ENCODE assay signal across 8 cellular contexts in genomic region chr9:36471359-36471758, GRCh38.
DNase-seq lines count a peak whose midpoint lies in the region; ATAC-seq and TF ChIP-seq lines count a peak whose summit lies in the region.

No MANE protein-coding gene starts in this region.

- H2AFZ ChIP-seq in OCI-LY1 (ENCODE audit: low read length) (no peak overlapping the region), osteoblast (ENCODE audit: low read length) (peak overlapping the region; percentile 82)

- H3K27me3 ChIP-seq in OCI-LY1 (ENCODE audit: insufficient read depth, low read length): no peaks in the 10 kb centered on the region
- H3K27me3 ChIP-seq in effector memory CD4-positive, alpha-beta T cell (replicated peaks; ENCODE audit: control insufficient read depth, insufficient read depth, low read length, poor library complexity, severe bottlenecking): no peaks in the 10 kb centered on the region
- H3K27me3 ChIP-seq in osteoblast (ENCODE audit: insufficient read depth, low read length): no peaks in the 10 kb centered on the region

- H3F3A ChIP-seq in OCI-LY1 (ENCODE audit: insufficient read depth, low read length): peaks cover 4% of the 10 kb centered on the region; the same call in 1 of the 2 replicates

- peak overlapping the region; percentile 70 to 93 for H3K4me3 Mint-ChIP-seq in CD14-positive monocyte

- H4K20me1 ChIP-seq in OCI-LY1 (ENCODE audit: insufficient read depth, low read length) (no peaks in the 10 kb centered on the region), osteoblast (ENCODE audit: insufficient read depth, low read length) (no peaks in the 10 kb centered on the region)

- H3K36me3 Mint-ChIP-seq in CD14-positive monocyte: peaks cover 0 to 10% of the 10 kb centered on the region in 2 donors

- H3K4me1 ChIP-seq in OCI-LY1 (ENCODE audit: insufficient read depth, low read length, severe bottlenecking): peaks cover 21% of the 10 kb centered on the region
- peaks cover 13% of the 10 kb centered on the region for H3K4me1 ChIP-seq in effector memory CD4-positive, alpha-beta T cell (ENCODE audit: control insufficient read depth, insufficient read depth, low read length, poor library complexity, severe bottlenecking)
- peaks cover 11% of the 10 kb centered on the region for H3K4me1 ChIP-seq in osteoblast (ENCODE audit: insufficient read depth, low read length)

- peaks cover 0 to 3% (median 0%) of the 10 kb centered on the region in 3 donors for H3K27me3 Mint-ChIP-seq in CD14-positive monocyte (ENCODE audit: low read depth in 3 of 3)

- H3K27ac ChIP-seq in OCI-LY1 (ENCODE audit: low read depth, low read length, poor library complexity, severe bottlenecking): peak overlapping the region; percentile 39
- H3K27ac ChIP-seq in effector memory CD4-positive, alpha-beta T cell (ENCODE audit: insufficient read depth, low read length, poor library complexity, severe bottlenecking): peak overlapping the region; percentile 68
- H3K27ac ChIP-seq in osteoblast (ENCODE audit: low read depth, low read length): peak overlapping the region; percentile 73

- peak overlapping the region; percentile 41 for H3K9ac ChIP-seq in OCI-LY1 (ENCODE audit: low read length)

- H3K9me3 ChIP-seq in OCI-LY1 (ENCODE audit: low read length) (no peaks in the 10 kb centered on the region), osteoblast (ENCODE audit: low read depth, low read length) (no peaks in the 10 kb centered on the region)
- H3K9me3 ChIP-seq in effector memory CD4-positive, alpha-beta T cell (ENCODE audit: control insufficient read depth, low read length): no peaks in the 10 kb centered on the region

- DNase-seq in CD14-positive monocyte (ENCODE audit: low spot score): no peak
- no peak for DNase-seq in effector memory CD4-positive, alpha-beta T cell
- no peak for DNase-seq in osteoblast (ENCODE audit: insufficient read length, low spot score, missing footprints)
- DNase-seq in islet precursor cell: no peak
- DNase-seq in foreskin fibroblast: no peak
- no peak for DNase-seq in GM20000 (ENCODE audit: low spot score)

- no peak for TF ChIP-seq CTCF in CD14-positive monocyte (IDR thresholded peaks at IDR 0.05)
- TF ChIP-seq CTCF in OCI-LY1 (IDR thresholded peaks at IDR 0.05; ENCODE audit: low read length): no peak
- TF ChIP-seq CTCF in osteoblast (IDR thresholded peaks at IDR 0.05; ENCODE audit: extremely low read depth, low read depth, low read length): no peak
- no peak for TF ChIP-seq CTCF in foreskin fibroblast (IDR thresholded peaks at IDR 0.05; ENCODE audit: low read depth, low read length)
- no peak for TF ChIP-seq CTCF in GM20000 (IDR thresholded peaks at IDR 0.05; ENCODE audit: extremely low read depth, missing control alignments)

- intact Hi-C loops in CD14-positive monocyte (cut with micrococcal nuclease): no loop called here

- H3K36me3 ChIP-seq in OCI-LY1 (ENCODE audit: insufficient read depth, low read length) (no peaks in the 10 kb centered on the region), osteoblast (ENCODE audit: insufficient read depth, low read length) (no peaks in the 10 kb centered on the region)
- H3K36me3 ChIP-seq in effector memory CD4-positive, alpha-beta T cell (ENCODE audit: control insufficient read depth, insufficient read depth, low read length): no peaks in the 10 kb centered on the region

- peaks cover 50% of the 10 kb centered on the region for H3K79me2 ChIP-seq in OCI-LY1 (ENCODE audit: insufficient read depth, low read length)
- peaks cover 46% of the 10 kb centered on the region for H3K79me2 ChIP-seq in osteoblast (ENCODE audit: insufficient read depth, low read length)

- peaks cover 25% of the 10 kb centered on the region for H3K4me1 Mint-ChIP-seq in CD14-positive monocyte

- H3K4me3 ChIP-seq in OCI-LY1 (ENCODE audit: low read depth, low read length, poor library complexity, severe bottlenecking): peak overlapping the region; percentile 49
- peak overlapping the region; percentile 43 for H3K4me3 ChIP-seq in effector memory CD4-positive, alpha-beta T cell (ENCODE audit: insufficient read depth, low read depth, low read length, poor library complexity, severe bottlenecking)
- peak overlapping the region; percentile 69 for H3K4me3 ChIP-seq in osteoblast (ENCODE audit: insufficient read depth, low read length)
- peak overlapping the region in 1 of 2 donors; percentile 51 for H3K4me3 ChIP-seq in foreskin fibroblast (ENCODE audit: low read depth in 1 of 2, low read length in 2 of 2)

- no peaks in the 10 kb centered on the region for H3K9me3 Mint-ChIP-seq in CD14-positive monocyte

- H3K4me2 ChIP-seq in OCI-LY1 (ENCODE audit: low read length) (peak overlapping the region; percentile 79), osteoblast (ENCODE audit: insufficient read depth, low read length) (peak overlapping the region; percentile 89)

- no peak for ATAC-seq in HG03280 (IDR thresholded peaks at IDR 0.05; ENCODE audit: unreplicated experiment)

- no peaks in the 10 kb centered on the region for H3K9me2 ChIP-seq in OCI-LY1 (ENCODE audit: low read depth, low read length)

- peak overlapping the region; percentile 73 to 94 (median 88) for H3K27ac Mint-ChIP-seq in CD14-positive monocyte
